1 cellular context compared by ENCODE assay signal in genomic region chr9:78298046-78298511, GRCh38.
TF ChIP-seq lines count a peak whose summit lies in the region.

No MANE protein-coding gene starts in this region.

TF ChIP-seq in IMR-90, 13 proteins besides CTCF, POLR2A, EP300 and RAD21:
- TF ChIP-seq CHD1 (IDR thresholded peaks at IDR 0.05; ENCODE audit: low read depth, low read length) (no peak), MAZ (IDR thresholded peaks at IDR 0.05; ENCODE audit: borderline replicate concordance, low read depth, low read length) (no peak), ELK1 (IDR thresholded peaks at IDR 0.05; ENCODE audit: borderline replicate concordance, low read depth, low read length) (no peak)
